In genomic region chr19:5150902-5151741, GRCh38 we compare ENCODE assay signal across 21 cellular contexts.
DNase-seq lines count a peak whose midpoint lies in the region; TF ChIP-seq lines count a peak whose summit lies in the region.
"Had no signal": no experiment of that assay in that cellular context is flagged by ENCODE, and none has a peak within 500 bp of the region (broad histone marks: within the 10 kb centered on the region; RNA-seq: fewer than 3 reads in every experiment).

No MANE protein-coding gene starts in this region.

- no peaks in the 10 kb centered on the region for H3K9me3 Mint-ChIP-seq in progenitor cell of endocrine pancreas (ENCODE audit: low read depth)
- H3K9me3 Mint-ChIP-seq: activated B cell treated with CpG ODN at 0.5 μM for 24 hours; activated naive CD4-positive, alpha-beta T cell treated with anti-CD3 and anti-CD28 coated beads, Interleukin-2, amount 50 U/mL, for 72 hours; activated T-cell treated with anti-CD3 and anti-CD28 coated beads, Interleukin-2, amount 50 U/mL, for 4 hours had no signal

- no peaks in the 10 kb centered on the region for H3K27me3 ChIP-seq in iPS-18a (ENCODE audit: control insufficient read depth, insufficient read depth, low read length)
- H3K27me3 ChIP-seq: pancreas had no signal

- peak overlapping the region; percentile 34 for H3K4me3 ChIP-seq in iPS-18a (ENCODE audit: low read length)
- H3K4me3 ChIP-seq: coronary artery, lung, pancreas had no signal

- peaks cover 5% of the 10 kb centered on the region for H3K4me1 ChIP-seq in iPS-18a (ENCODE audit: control insufficient read depth, low read depth, low read length)
- H3K4me1 ChIP-seq: pancreas had no signal

- H3K27ac ChIP-seq in iPS-18a (ENCODE audit: low read length): no peak overlapping the region
- H3K27ac ChIP-seq: 22Rv1, coronary artery, epithelial cell of prostate, pancreas had no signal

- H3K27ac Mint-ChIP-seq in progenitor cell of endocrine pancreas: no peak overlapping the region
- H3K27ac Mint-ChIP-seq: activated B cell treated with CpG ODN at 0.5 μM for 24 hours; activated CD8-positive, alpha-beta T cell treated with anti-CD3 and anti-CD28 coated beads, Interleukin-2, amount 10 ng/mL, durations not matched to agents 7 days and 5 days had no signal

- DNase-seq in DMS 273 (lab: John Stamatoyannopoulos, UW; ENCODE audit: unreplicated experiment): peak; percentile 34
- no peak for DNase-seq in DMS 273 treated with DMSO at 0.1 percent for 48 hours (lab: John Stamatoyannopoulos, UW)
- DNase-seq in NCI-H524 (lab: John Stamatoyannopoulos, UW): peak; percentile 73 to 93
- no peak for DNase-seq in progenitor cell of endocrine pancreas (ENCODE audit: low spot score, unreplicated experiment)
- no peak for DNase-seq in ureter (ENCODE audit: low spot score)
- DNase-seq in NCI-H2196 treated with DMSO at 0.1 percent for 48 hours (lab: John Stamatoyannopoulos, UW; ENCODE audit: unreplicated experiment): no peak
- no peak for DNase-seq in GM10266 (ENCODE audit: extremely low spot score)
- DNase-seq: activated B cell treated with CpG ODN at 0.5 μM for 24 hours; activated CD8-positive, alpha-beta T cell treated with anti-CD3 and anti-CD28 coated beads, Interleukin-2, amount 10 ng/mL, durations not matched to agents 7 days and 5 days; activated T-cell treated with anti-CD3 and anti-CD28 coated beads, Interleukin-2, amount 50 U/mL, for 4 hours; COR-L47; NCI-H1105; NCI-H345; stimulated activated CD8-positive, alpha-beta memory T cell treated with anti-CD3 and anti-CD28 coated beads, Interleukin-4, amount 100 ng/mL, for 48 hours had no signal

- H3K4me3 Mint-ChIP-seq in progenitor cell of endocrine pancreas (ENCODE audit: low read depth): no peak overlapping the region
- H3K4me3 Mint-ChIP-seq: activated B cell treated with CpG ODN at 0.5 μM for 24 hours; activated CD8-positive, alpha-beta T cell treated with anti-CD3 and anti-CD28 coated beads, Interleukin-2, amount 10 ng/mL, durations not matched to agents 7 days and 5 days; activated T-cell treated with anti-CD3 and anti-CD28 coated beads, Interleukin-2, amount 50 U/mL, for 4 hours had no signal

- H3K36me3 ChIP-seq in iPS-18a (ENCODE audit: control insufficient read depth, low read depth, low read length): no peaks in the 10 kb centered on the region

- no peaks in the 10 kb centered on the region for H3K27me3 Mint-ChIP-seq in progenitor cell of endocrine pancreas
- H3K27me3 Mint-ChIP-seq: activated B cell treated with CpG ODN at 0.5 μM for 24 hours had no signal

- no peaks in the 10 kb centered on the region for H3K9me3 ChIP-seq in iPS-18a (ENCODE audit: control insufficient read depth, low read depth, low read length)
- H3K9me3 ChIP-seq: pancreas had no signal

- no peak overlapping the region for H3K9ac ChIP-seq in iPS-18a (ENCODE audit: low read length)

- H3K4me1 Mint-ChIP-seq in progenitor cell of endocrine pancreas (ENCODE audit: low read depth): no peaks in the 10 kb centered on the region

- TF ChIP-seq CTCF in progenitor cell of endocrine pancreas (IDR thresholded peaks at IDR 0.05; ENCODE audit: unreplicated experiment): peak; percentile 12
- TF ChIP-seq CTCF in GM10266 (IDR thresholded peaks at IDR 0.05; ENCODE audit: control insufficient read depth, insufficient read depth, low read depth, missing control alignments): no peak

- peaks cover 9% of the 10 kb centered on the region for H3K36me3 Mint-ChIP-seq in progenitor cell of endocrine pancreas (ENCODE audit: insufficient read depth)

Comparison
In these comparisons a context has a peak if more than half of its experiments do, and no peak if none do; other contexts are left out.
1. DNase-seq: peak in DMS 273 (single experiment) and NCI-H524 (2 of 2); none in DMS 273 treated with DMSO at 0.1 percent for 48 hours (single experiment), progenitor cell of endocrine pancreas (single experiment), ureter (single experiment), NCI-H2196 treated with DMSO at 0.1 percent for 48 hours (single experiment) and GM10266 (single experiment).